Comparison of ENCODE assay signal across 9 cellular contexts in the genomic region with DNA sequence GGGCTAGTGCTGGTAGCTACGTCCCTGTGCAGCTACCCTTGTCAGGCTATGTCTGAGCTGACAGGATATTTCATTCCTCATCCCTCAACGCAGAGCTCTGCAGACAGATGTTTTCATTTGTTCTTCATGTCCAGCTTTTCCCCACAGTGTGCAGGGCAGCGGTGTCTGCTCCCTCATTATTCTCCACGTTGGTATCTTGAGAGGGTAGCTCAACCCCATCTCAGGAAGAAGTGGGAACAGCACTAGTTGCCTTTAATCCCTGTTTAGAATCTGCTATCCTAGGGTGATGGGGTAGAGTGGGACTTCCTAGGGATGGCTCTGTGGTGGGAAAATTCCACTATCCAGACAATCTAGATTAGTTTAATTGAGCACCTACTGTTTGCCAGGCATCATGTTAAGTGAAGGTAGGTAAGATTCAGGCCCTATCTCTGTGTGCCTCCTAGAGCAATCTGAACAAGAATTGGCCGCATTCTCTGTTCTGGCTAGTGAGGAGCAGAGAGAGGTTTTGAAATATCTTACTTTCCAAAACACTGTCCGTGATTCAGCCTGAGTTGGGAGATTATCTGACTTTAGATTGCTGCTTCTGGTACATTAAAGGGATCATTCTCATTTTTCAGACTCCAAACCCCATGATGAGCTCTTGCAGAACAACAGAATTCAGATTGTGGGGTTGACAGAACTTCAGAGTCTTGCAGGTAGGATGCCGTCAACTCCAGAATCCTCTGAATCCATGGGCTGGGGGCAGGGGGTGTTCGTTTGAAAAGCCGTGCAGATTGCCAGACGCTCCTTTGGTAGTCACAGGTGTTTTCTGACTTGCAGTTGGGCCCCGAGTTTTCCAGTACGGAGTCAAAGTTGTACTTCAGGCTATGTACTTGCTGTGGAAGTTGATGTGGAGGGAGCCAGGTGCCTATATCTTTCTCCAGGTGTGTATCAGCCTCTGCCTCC. TPM values are rescaled to one million over a fixed set of nuclear protein-coding genes. Genes with fewer than 3 reads are reported as not detected.
DNase-seq lines count a peak whose midpoint lies in the region; ATAC-seq and TF ChIP-seq lines count a peak whose summit lies in the region.
"Had no signal": no experiment of that assay in that cellular context is flagged by ENCODE, and none has a peak within 500 bp of the region (broad histone marks: within the 10 kb centered on the region; RNA-seq: fewer than 3 reads in every experiment).

No MANE protein-coding gene starts in this region.

- DNase-seq in gastrocnemius medialis (no peak), left lobe of liver (ENCODE audit: low spot score) (no peak)

- TF ChIP-seq EP300 in gastroesophageal sphincter (IDR thresholded peaks at IDR 0.05) = no peak

- intact Hi-C loops in gastrocnemius medialis (cut with DNase I; ENCODE audit: low total_unique reads) = loop anchor here (10.0 kb wide), 1 partner anchor 458 kb away; a partner anchor contains a TSS

- H3K27ac ChIP-seq in gastroesophageal sphincter (peak overlapping the region; percentile 62 to 85 (median 80)), gastrocnemius medialis (peak overlapping the region; percentile 72 to 88 (median 82))

- TF ChIP-seq CTCF in gastroesophageal sphincter (IDR thresholded peaks at IDR 0.05) (no peak), gastrocnemius medialis (IDR thresholded peaks at IDR 0.05 in 4 of 5, conservative IDR thresholded peaks at IDR 0.05 in 1 of 5) (no peak)

- H3K4me1 ChIP-seq in gastroesophageal sphincter = peaks cover 0 to 22% (median 10%) of the 10 kb centered on the region in 3 donors
- peaks cover 8 to 13% of the 10 kb centered on the region in 2 donors for H3K4me1 ChIP-seq in gastrocnemius medialis

- H3K4me3 ChIP-seq in gastroesophageal sphincter = peak overlapping the region; percentile 53 to 64
- H3K4me3 ChIP-seq in gastrocnemius medialis = peak overlapping the region; percentile 76 to 98 (median 91)

- no peaks in the 10 kb centered on the region for H3K27me3 ChIP-seq in gastroesophageal sphincter
- H3K27me3 ChIP-seq in gastrocnemius medialis = no peaks in the 10 kb centered on the region

- no peak for TF ChIP-seq POLR2A in gastroesophageal sphincter (IDR thresholded peaks at IDR 0.05)
- TF ChIP-seq POLR2A in gastrocnemius medialis (IDR thresholded peaks at IDR 0.05) = no peak

- ATAC-seq in GM18511 (IDR thresholded peaks at IDR 0.05; ENCODE audit: unreplicated experiment) (peak; percentile 13), SK-N-SH treated with all-trans-retinoic acid at 6 μM for 48 hours (peak; percentile 40; the same call in 2 of the 3 replicates), gastroesophageal sphincter (no peak), gastrocnemius medialis (no peak), GM19463 (IDR thresholded peaks at IDR 0.05; ENCODE audit: unreplicated experiment) (no peak), left lobe of liver (no peak), GM18873 (IDR thresholded peaks at IDR 0.05; ENCODE audit: low FRiP score, unreplicated experiment) (no peak), HG02610 (IDR thresholded peaks at IDR 0.05; ENCODE audit: unreplicated experiment) (no peak)

- 44 to 46% methylated on average over 4 to 9 of the region's 12 CpGs for WGBS in gastroesophageal sphincter (ENCODE audit: low coverage in 1 of 2), 2 donors

- H3K36me3 ChIP-seq in gastroesophageal sphincter = peaks cover 0 to 44% of the 10 kb centered on the region in 2 donors
- peaks cover 0 to 25% of the 10 kb centered on the region in 2 donors for H3K36me3 ChIP-seq in gastrocnemius medialis

- in situ Hi-C loops in gastrocnemius medialis (cut with MboI; ENCODE audit: low sequenced_read_pairs in 4 of 4) = no loop called here

- H3K9me3 ChIP-seq in gastroesophageal sphincter (no peaks in the 10 kb centered on the region), gastrocnemius medialis (no peaks in the 10 kb centered on the region)

TF ChIP-seq in SK-N-SH treated with all-trans-retinoic acid at 6 μM for 48 hours, 23 proteins besides CTCF, POLR2A, EP300 and RAD21 (continues in another document):
- TF ChIP-seq GLIS3 (CRISPR knock-in tag; IDR thresholded peaks at IDR 0.05) = no peak
- no peak for TF ChIP-seq ZFP3 (CRISPR knock-in tag; IDR thresholded peaks at IDR 0.05)
- no peak for TF ChIP-seq ZFP30 (CRISPR knock-in tag; IDR thresholded peaks at IDR 0.05)
- TF ChIP-seq, protein P1, sequence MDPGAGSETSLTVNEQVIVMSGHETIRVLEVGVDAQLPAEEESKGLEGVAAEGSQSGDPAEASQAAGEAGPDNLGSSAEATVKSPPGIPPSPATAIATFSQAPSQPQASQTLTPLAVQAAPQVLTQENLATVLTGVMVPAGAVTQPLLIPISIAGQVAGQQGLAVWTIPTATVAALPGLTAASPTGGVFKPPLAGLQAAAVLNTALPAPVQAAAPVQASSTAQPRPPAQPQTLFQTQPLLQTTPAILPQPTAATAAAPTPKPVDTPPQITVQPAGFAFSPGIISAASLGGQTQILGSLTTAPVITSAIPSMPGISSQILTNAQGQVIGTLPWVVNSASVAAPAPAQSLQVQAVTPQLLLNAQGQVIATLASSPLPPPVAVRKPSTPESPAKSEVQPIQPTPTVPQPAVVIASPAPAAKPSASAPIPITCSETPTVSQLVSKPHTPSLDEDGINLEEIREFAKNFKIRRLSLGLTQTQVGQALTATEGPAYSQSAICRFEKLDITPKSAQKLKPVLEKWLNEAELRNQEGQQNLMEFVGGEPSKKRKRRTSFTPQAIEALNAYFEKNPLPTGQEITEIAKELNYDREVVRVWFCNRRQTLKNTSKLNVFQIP (CRISPR knock-in tag; IDR thresholded peaks at IDR 0.05; ENCODE audit: borderline replicate concordance, low read depth) = no peak
- TF ChIP-seq ZNF70 (CRISPR knock-in tag; IDR thresholded peaks at IDR 0.05) = no peak
- no peak for TF ChIP-seq PPARA (CRISPR knock-in tag; IDR thresholded peaks at IDR 0.05; ENCODE audit: borderline replicate concordance)
- TF ChIP-seq TCF4 (CRISPR knock-in tag; IDR thresholded peaks at IDR 0.05; ENCODE audit: borderline replicate concordance) = no peak
- TF ChIP-seq CSDC2 (CRISPR knock-in tag; IDR thresholded peaks at IDR 0.05) = no peak
- TF ChIP-seq, protein P2, sequence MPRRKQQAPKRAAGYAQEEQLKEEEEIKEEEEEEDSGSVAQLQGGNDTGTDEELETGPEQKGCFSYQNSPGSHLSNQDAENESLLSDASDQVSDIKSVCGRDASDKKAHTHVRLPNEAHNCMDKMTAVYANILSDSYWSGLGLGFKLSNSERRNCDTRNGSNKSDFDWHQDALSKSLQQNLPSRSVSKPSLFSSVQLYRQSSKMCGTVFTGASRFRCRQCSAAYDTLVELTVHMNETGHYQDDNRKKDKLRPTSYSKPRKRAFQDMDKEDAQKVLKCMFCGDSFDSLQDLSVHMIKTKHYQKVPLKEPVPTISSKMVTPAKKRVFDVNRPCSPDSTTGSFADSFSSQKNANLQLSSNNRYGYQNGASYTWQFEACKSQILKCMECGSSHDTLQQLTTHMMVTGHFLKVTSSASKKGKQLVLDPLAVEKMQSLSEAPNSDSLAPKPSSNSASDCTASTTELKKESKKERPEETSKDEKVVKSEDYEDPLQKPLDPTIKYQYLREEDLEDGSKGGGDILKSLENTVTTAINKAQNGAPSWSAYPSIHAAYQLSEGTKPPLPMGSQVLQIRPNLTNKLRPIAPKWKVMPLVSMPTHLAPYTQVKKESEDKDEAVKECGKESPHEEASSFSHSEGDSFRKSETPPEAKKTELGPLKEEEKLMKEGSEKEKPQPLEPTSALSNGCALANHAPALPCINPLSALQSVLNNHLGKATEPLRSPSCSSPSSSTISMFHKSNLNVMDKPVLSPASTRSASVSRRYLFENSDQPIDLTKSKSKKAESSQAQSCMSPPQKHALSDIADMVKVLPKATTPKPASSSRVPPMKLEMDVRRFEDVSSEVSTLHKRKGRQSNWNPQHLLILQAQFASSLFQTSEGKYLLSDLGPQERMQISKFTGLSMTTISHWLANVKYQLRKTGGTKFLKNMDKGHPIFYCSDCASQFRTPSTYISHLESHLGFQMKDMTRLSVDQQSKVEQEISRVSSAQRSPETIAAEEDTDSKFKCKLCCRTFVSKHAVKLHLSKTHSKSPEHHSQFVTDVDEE (CRISPR knock-in tag; IDR thresholded peaks at IDR 0.05) = no peak
- no peak for TF ChIP-seq ISL1 (CRISPR knock-in tag; IDR thresholded peaks at IDR 0.05)
- TF ChIP-seq, protein P3, sequence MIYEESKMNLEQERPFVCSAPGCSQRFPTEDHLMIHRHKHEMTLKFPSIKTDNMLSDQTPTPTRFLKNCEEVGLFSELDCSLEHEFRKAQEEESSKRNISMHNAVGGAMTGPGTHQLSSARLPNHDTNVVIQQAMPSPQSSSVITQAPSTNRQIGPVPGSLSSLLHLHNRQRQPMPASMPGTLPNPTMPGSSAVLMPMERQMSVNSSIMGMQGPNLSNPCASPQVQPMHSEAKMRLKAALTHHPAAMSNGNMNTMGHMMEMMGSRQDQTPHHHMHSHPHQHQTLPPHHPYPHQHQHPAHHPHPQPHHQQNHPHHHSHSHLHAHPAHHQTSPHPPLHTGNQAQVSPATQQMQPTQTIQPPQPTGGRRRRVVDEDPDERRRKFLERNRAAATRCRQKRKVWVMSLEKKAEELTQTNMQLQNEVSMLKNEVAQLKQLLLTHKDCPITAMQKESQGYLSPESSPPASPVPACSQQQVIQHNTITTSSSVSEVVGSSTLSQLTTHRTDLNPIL (CRISPR knock-in tag; IDR thresholded peaks at IDR 0.05; ENCODE audit: low read depth) = no peak
- TF ChIP-seq, protein P4, sequence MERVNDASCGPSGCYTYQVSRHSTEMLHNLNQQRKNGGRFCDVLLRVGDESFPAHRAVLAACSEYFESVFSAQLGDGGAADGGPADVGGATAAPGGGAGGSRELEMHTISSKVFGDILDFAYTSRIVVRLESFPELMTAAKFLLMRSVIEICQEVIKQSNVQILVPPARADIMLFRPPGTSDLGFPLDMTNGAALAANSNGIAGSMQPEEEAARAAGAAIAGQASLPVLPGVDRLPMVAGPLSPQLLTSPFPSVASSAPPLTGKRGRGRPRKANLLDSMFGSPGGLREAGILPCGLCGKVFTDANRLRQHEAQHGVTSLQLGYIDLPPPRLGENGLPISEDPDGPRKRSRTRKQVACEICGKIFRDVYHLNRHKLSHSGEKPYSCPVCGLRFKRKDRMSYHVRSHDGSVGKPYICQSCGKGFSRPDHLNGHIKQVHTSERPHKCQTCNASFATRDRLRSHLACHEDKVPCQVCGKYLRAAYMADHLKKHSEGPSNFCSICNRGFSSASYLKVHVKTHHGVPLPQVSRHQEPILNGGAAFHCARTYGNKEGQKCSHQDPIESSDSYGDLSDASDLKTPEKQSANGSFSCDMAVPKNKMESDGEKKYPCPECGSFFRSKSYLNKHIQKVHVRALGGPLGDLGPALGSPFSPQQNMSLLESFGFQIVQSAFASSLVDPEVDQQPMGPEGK (CRISPR knock-in tag; IDR thresholded peaks at IDR 0.05; ENCODE audit: borderline replicate concordance) = no peak

RNA-seq across cellular contexts. Expression of a gene that starts 1.0 kb away (rescaled TPM):
- total RNA-seq in gastroesophageal sphincter = 10 to 100 TPM in 3 of 4 donors, 1 to 10 TPM in 1; 6.4 to 16.8 (median 12.9) TPM
- 10 to 100 TPM in 2 of 4 donors, 1 to 10 TPM in 2; 4.8 to 17.1 (median 9.7) TPM for total RNA-seq in gastrocnemius medialis
- total RNA-seq in left lobe of liver = 14.9 TPM

RNA-seq across cellular contexts. Expression of a gene that starts 6.8 kb away (rescaled TPM):
- total RNA-seq in gastroesophageal sphincter (10 to 100 TPM in 2 of 4 donors, 1 to 10 TPM in 1, under 1 TPM in 1; 0.62 to 21.0 (median 7.7) TPM), gastrocnemius medialis (not detected), left lobe of liver (not detected)
- total RNA-seq: NCI-H460 had no signal

RNA-seq across cellular contexts. Expression of a gene that starts 25.0 kb away (rescaled TPM):
- total RNA-seq in gastroesophageal sphincter = 10 to 100 TPM in 2 of 4 donors, 1 to 10 TPM in 2; 5.9 to 16.0 (median 9.1) TPM
- total RNA-seq in gastrocnemius medialis = 10 to 100 TPM in 3 of 4 donors, 1 to 10 TPM in 1; 10.0 to 17.1 (median 12.4) TPM
- 5.0 TPM for total RNA-seq in left lobe of liver

RNA-seq across cellular contexts. Expression of a gene that starts 38.9 kb away (rescaled TPM):
- 10 to 100 TPM; 17.8 to 37.8 (median 27.7) TPM for total RNA-seq in gastroesophageal sphincter
- total RNA-seq in gastrocnemius medialis = 10 to 100 TPM; 15.1 to 27.5 (median 27.4) TPM
- 7.1 TPM for total RNA-seq in left lobe of liver

Comparison
In these comparisons a context has a peak if more than half of its experiments do, and no peak if none do; other contexts are left out.
1. ATAC-seq: peak in GM18511 (single experiment) and SK-N-SH treated with all-trans-retinoic acid at 6 μM for 48 hours (single experiment); none in gastroesophageal sphincter (single experiment), gastrocnemius medialis (0 of 2), GM19463 (single experiment), left lobe of liver (single experiment), GM18873 (single experiment) and HG02610 (single experiment).